Comparison of ENCODE assay signal across 24 cellular contexts in genomic region chr2:238155761-238156694, GRCh38. TPM values are rescaled to one million over a fixed set of nuclear protein-coding genes. Genes with fewer than 3 reads are reported as not detected.
DNase-seq lines count a peak whose midpoint lies in the region; ATAC-seq and TF ChIP-seq lines count a peak whose summit lies in the region.
"Had no signal": no experiment of that assay in that cellular context is flagged by ENCODE, and none has a peak within 500 bp of the region (broad histone marks: within the 10 kb centered on the region; RNA-seq: fewer than 3 reads in every experiment).

No MANE protein-coding gene starts in this region.

- H3K4me1 ChIP-seq in fibroblast of lung (ENCODE audit: control insufficient read depth, extremely low read depth, insufficient read depth, low read length) (peaks cover 27% of the 10 kb centered on the region), GM23338 (ENCODE audit: insufficient read depth) (peaks cover 13% of the 10 kb centered on the region), PC-9 (replicated peaks; ENCODE audit: insufficient read depth) (peaks cover 5% of the 10 kb centered on the region; the same call in 1 of the 2 replicates)

- CTCF ChIA-PET in AG04450 (lab: Charles Lee), result no interaction called here
- CTCF ChIA-PET in PC-9 (lab: Charles Lee), result no interaction called here

- POLR2A ChIA-PET in AG04450 (lab: Yijun Ruan, JAX), result interaction anchor here (0.9 kb wide), 1 partner anchor 14 kb away, joined by 4 read pairs; no protein-coding TSS in a partner anchor
- POLR2A ChIA-PET in PC-9 (lab: Charles Lee; ENCODE audit: unreplicated experiment), result no interaction called here

- H3K27me3 Mint-ChIP-seq in nephron progenitor cell (ENCODE audit: low read depth, poor library complexity) (peaks cover 38% of the 10 kb centered on the region), GM23338 (ENCODE audit: insufficient read depth, low read depth, poor library complexity) (peaks cover 36% of the 10 kb centered on the region)

- H3K4me3 ChIP-seq in AG04450 (ENCODE audit: low read depth, low read length) (no peak overlapping the region), fibroblast of lung (replicated peaks in 1 of 4; ENCODE audit: control extremely low read depth in 1 of 4, insufficient read depth in 1 of 4, low read depth in 3 of 4, low read length in 4 of 4) (no peak overlapping the region), GM23338 (no peak overlapping the region), PC-9 (no peak overlapping the region)

- 0 out of 2 replicates have a peak, but pooled peaks cover 8% of the 10 kb centered on the region for H3F3A ChIP-seq in GM23338 (replicated peaks; ENCODE audit: low read depth)
- H3F3A ChIP-seq in PC-9 (ENCODE audit: insufficient read depth, low read depth), result no peaks in the 10 kb centered on the region; the same call in 1 of the 2 replicates

- no peak overlapping the region for H3K4me2 ChIP-seq in fibroblast of lung (ENCODE audit: extremely low read depth, insufficient read depth, low read length)
- H3K4me2 ChIP-seq in GM23338, result no peak overlapping the region
- H3K4me2 ChIP-seq in PC-9, result no peak overlapping the region
- H3K4me2 ChIP-seq: KMS-11 had no signal

- no peak for TF ChIP-seq CTCF in AG04450 (IDR thresholded peaks at IDR 0.05; ENCODE audit: low read depth, low read length)
- TF ChIP-seq CTCF in fibroblast of lung (conservative IDR thresholded peaks at IDR 0.05 in 1 of 2, IDR thresholded peaks at IDR 0.05 in 1 of 2; ENCODE audit: low read depth in 1 of 2, low read length in 2 of 2), result no peak
- no peak for TF ChIP-seq CTCF in nephron progenitor cell (IDR thresholded peaks at IDR 0.05)
- no peak for TF ChIP-seq CTCF in GM23338 (conservative IDR thresholded peaks at IDR 0.05; ENCODE audit: low read depth in 2 of 2)
- TF ChIP-seq CTCF in PC-9 (conservative IDR thresholded peaks at IDR 0.05), result no peak

- H3K79me2 ChIP-seq in fibroblast of lung (ENCODE audit: control insufficient read depth, insufficient read depth, low read length), result no peaks in the 10 kb centered on the region
- no peaks in the 10 kb centered on the region for H3K79me2 ChIP-seq in GM23338 (replicated peaks; ENCODE audit: insufficient read depth)
- no peaks in the 10 kb centered on the region for H3K79me2 ChIP-seq in PC-9 (ENCODE audit: low read depth)

- no peak overlapping the region for H3K9ac ChIP-seq in fibroblast of lung (ENCODE audit: insufficient read depth, low read length)
- H3K9ac ChIP-seq: KMS-11 had no signal

- H3K36me3 ChIP-seq in fibroblast of lung (ENCODE audit: control insufficient read depth, insufficient read depth, low read length), result no peaks in the 10 kb centered on the region
- H3K36me3 ChIP-seq in GM23338 (ENCODE audit: insufficient read depth), result no peaks in the 10 kb centered on the region
- H3K36me3 ChIP-seq in PC-9 (ENCODE audit: low read depth), result no peaks in the 10 kb centered on the region

- intact Hi-C loops in PC-9 (cut with micrococcal nuclease; ENCODE audit: unreplicated experiment), result no loop called here

- H3K27me3 ChIP-seq in AG04450 (ENCODE audit: control insufficient read depth, insufficient read depth, low read length), result no peaks in the 10 kb centered on the region
- no peaks in the 10 kb centered on the region for H3K27me3 ChIP-seq in fibroblast of lung (ENCODE audit: control insufficient read depth, insufficient read depth, low read length)
- peaks cover 29% of the 10 kb centered on the region for H3K27me3 ChIP-seq in GM23338 (ENCODE audit: insufficient read depth)
- no peaks in the 10 kb centered on the region for H3K27me3 ChIP-seq in PC-9 (ENCODE audit: insufficient read depth, low read depth)

- H3K27ac Mint-ChIP-seq in nephron progenitor cell (peak overlapping the region; percentile 96), GM23338 (no peak overlapping the region)
- H3K27ac Mint-ChIP-seq: mesothelial cell of epicardium; stimulated activated memory B cell treated with anti-CD40 and anti-IgM and Interleukin-4, amounts not matched to agents 10 μg/mL and 1 μg/mL and 100 μg/mL, for 72 hours had no signal

- no peak for DNase-seq in AG04450 (ENCODE audit: low read depth, low spot score)
- peak; percentile 25 for DNase-seq in M059J (ENCODE audit: low read depth)
- peak in 1 of 2 donors; percentile 12 for DNase-seq in fibroblast of lung (ENCODE audit: low read depth in 2 of 2)
- DNase-seq in nephron progenitor cell, result no peak
- no peak for DNase-seq in GM23338 (ENCODE audit: low spot score)
- no peak for DNase-seq in PC-9
- DNase-seq in Kasumi-1 (lab: John Stamatoyannopoulos, UW), result no peak
- DNase-seq: activated CD4-positive, alpha-beta T cell treated with anti-CD3 and anti-CD28 coated beads, Interleukin-2, amount 50 U/mL, for 48 hours; activated naive CD4-positive, alpha-beta T cell treated with Interleukin-2 at 50 U/mL for 16 hours; activated T-cell treated with anti-CD3 and anti-CD28 coated beads, Interleukin-2, amount 50 U/mL, for 1 hour; DMS 273 treated with DMSO at 0.1 percent for 48 hours; effector memory CD8-positive, alpha-beta T cell; hippocampal formation; NCI-H1092; NCI-H2029; NCI-H446 treated with DMSO at 0.1 percent for 48 hours; T-helper 1 cell had no signal

- H3K4me3 Mint-ChIP-seq in nephron progenitor cell (no peak overlapping the region), GM23338 (no peak overlapping the region)
- H3K4me3 Mint-ChIP-seq: effector memory CD8-positive, alpha-beta T cell; mesothelial cell of epicardium; stimulated activated memory B cell treated with anti-CD40 and anti-IgM and Interleukin-4, amounts not matched to agents 10 μg/mL and 1 μg/mL and 100 μg/mL, for 72 hours had no signal

- no TSS peak for BruUV-seq in PC-9 (replicated peaks; lab: Mats Ljungman, UMichigan)

- H3K9me3 Mint-ChIP-seq in nephron progenitor cell, result peaks cover 9% of the 10 kb centered on the region
- H3K9me3 Mint-ChIP-seq in GM23338, result peaks cover 3% of the 10 kb centered on the region; the same call in 2 of the 3 replicates
- H3K9me3 Mint-ChIP-seq: effector memory CD8-positive, alpha-beta T cell had no signal

- H3K9me3 ChIP-seq in AG04450 (ENCODE audit: control insufficient read depth, insufficient read depth, low read length) (peaks cover 17% of the 10 kb centered on the region), fibroblast of lung (ENCODE audit: control insufficient read depth, insufficient read depth, low read depth, low read length) (no peaks in the 10 kb centered on the region), PC-9 (ENCODE audit: insufficient read depth, low read depth) (no peaks in the 10 kb centered on the region)

- H3K36me3 Mint-ChIP-seq in nephron progenitor cell (ENCODE audit: low read depth) (no peaks in the 10 kb centered on the region), GM23338 (ENCODE audit: low read depth) (no peaks in the 10 kb centered on the region)
- H3K36me3 Mint-ChIP-seq: mesothelial cell of epicardium; stimulated activated memory B cell treated with anti-CD40 and anti-IgM and Interleukin-4, amounts not matched to agents 10 μg/mL and 1 μg/mL and 100 μg/mL, for 72 hours had no signal

- H4K20me1 ChIP-seq in fibroblast of lung (ENCODE audit: control insufficient read depth, extremely low read depth, insufficient read depth, low read length), result no peaks in the 10 kb centered on the region
- no peaks in the 10 kb centered on the region for H4K20me1 ChIP-seq in GM23338 (replicated peaks; ENCODE audit: insufficient read depth)
- H4K20me1 ChIP-seq in PC-9 (ENCODE audit: insufficient read depth), result no peaks in the 10 kb centered on the region

- peak overlapping the region; percentile 65 for H3K27ac ChIP-seq in AG04450 (ENCODE audit: low read depth, low read length)
- peak overlapping the region; percentile 45 for H3K27ac ChIP-seq in fibroblast of lung (ENCODE audit: insufficient read depth, low read length)
- no peak overlapping the region for H3K27ac ChIP-seq in GM23338 (ENCODE audit: low read depth)
- no peak overlapping the region for H3K27ac ChIP-seq in PC-9
- H3K27ac ChIP-seq: KMS-11 had no signal

- H2AFZ ChIP-seq in fibroblast of lung (ENCODE audit: low read length) (no peak overlapping the region), GM23338 (no peak overlapping the region), PC-9 (no peak overlapping the region)

- H3K4me1 Mint-ChIP-seq in nephron progenitor cell (peaks cover 37% of the 10 kb centered on the region), GM23338 (peaks cover 18% of the 10 kb centered on the region)

- H3K9me2 ChIP-seq in GM23338 (ENCODE audit: insufficient read depth), result no peaks in the 10 kb centered on the region
- no peaks in the 10 kb centered on the region for H3K9me2 ChIP-seq in PC-9 (ENCODE audit: insufficient read depth)

- ATAC-seq in GM23338, result no peak
- no peak for ATAC-seq in HG03108 (IDR thresholded peaks at IDR 0.05; ENCODE audit: unreplicated experiment)
- ATAC-seq: effector memory CD8-positive, alpha-beta T cell; stimulated activated memory B cell treated with anti-CD40 and anti-IgM and Interleukin-4, amounts not matched to agents 10 μg/mL and 1 μg/mL and 100 μg/mL, for 72 hours had no signal

RNA-seq across cellular contexts. Expression of gene ERFE, which starts 2.7 kb away (rescaled TPM):
- polyA plus RNA-seq in AG04450 (2011; rRNA removed), result 2.4 and 2.9 TPM in 2 replicates
- polyA minus RNA-seq in AG04450 (2011; rRNA and poly(A)+ RNA removed), result 0.96 and 2.2 TPM in 2 replicates
- 1.6 and 5.2 TPM in 2 replicates for total RNA-seq in M059J (2014; rRNA removed; shearing (Covaris generic))
- 1.3 and 1.5 TPM in 2 replicates for total RNA-seq in fibroblast of lung
- polyA plus RNA-seq in fibroblast of lung, result 1.1 and 8.3 TPM in 2 replicates
- 2.0 and 12.6 TPM in 2 replicates for polyA plus RNA-seq in fibroblast of lung (2012)
- 7.5 TPM in 1 of 2 replicates, not detected in the other for polyA minus RNA-seq in fibroblast of lung (ENCODE audit: low replicate concordance)
- 2.5 and 3.3 TPM in 2 replicates for total RNA-seq in GM23338 (2014; rRNA removed; shearing (Covaris generic))
- 0.61 and 1.0 TPM in 2 replicates for polyA plus RNA-seq in GM23338 (2016; fragmentation: Nextera tagmentation; extraction: Ambion mirVana)
- 9.7 and 18.3 TPM in 2 replicates for total RNA-seq in PC-9 (2021)
- polyA plus RNA-seq: neural cell had no signal

RNA-seq across cellular contexts. Expression of gene KLHL30, which starts 17.6 kb away (rescaled TPM):
- not detected in 2 replicates for polyA plus RNA-seq in AG04450 (2011; rRNA removed)
- not detected in 2 replicates for polyA minus RNA-seq in AG04450 (2011; rRNA and poly(A)+ RNA removed)
- not detected in 2 replicates for total RNA-seq in M059J (2014; rRNA removed; shearing (Covaris generic))
- 0.26 and 1.2 TPM in 2 replicates for total RNA-seq in fibroblast of lung
- 0.02 and 1.6 TPM in 2 replicates for polyA plus RNA-seq in fibroblast of lung
- 0.09 and 3.8 TPM in 2 replicates for polyA plus RNA-seq in fibroblast of lung (2012)
- polyA minus RNA-seq in fibroblast of lung (ENCODE audit: low replicate concordance), result 1.4 TPM in 1 of 2 replicates, not detected in the other
- 0.07 TPM in 1 of 2 replicates, not detected in the other for total RNA-seq in GM23338 (2014; rRNA removed; shearing (Covaris generic))
- not detected in 2 replicates for polyA plus RNA-seq in GM23338 (2016; fragmentation: Nextera tagmentation; extraction: Ambion mirVana)
- total RNA-seq in PC-9 (2021), result 0.80 and 1.2 TPM in 2 replicates
- total RNA-seq: cerebellum had no signal
- polyA plus RNA-seq: keratinocyte, neural cell had no signal

RNA-seq across cellular contexts. Expression of gene ILKAP, which starts 47.5 kb away (rescaled TPM):
- polyA plus RNA-seq in AG04450 (2011; rRNA removed), result 29.4 and 34.9 TPM in 2 replicates
- polyA minus RNA-seq in AG04450 (2011; rRNA and poly(A)+ RNA removed), result 21.9 and 23.3 TPM in 2 replicates
- total RNA-seq in M059J (2014; rRNA removed; shearing (Covaris generic)), result 8.8 and 19.5 TPM in 2 replicates
- 24.9 and 27.9 TPM in 2 replicates for total RNA-seq in fibroblast of lung
- 31.3 and 34.6 TPM in 2 replicates for polyA plus RNA-seq in fibroblast of lung
- polyA plus RNA-seq in fibroblast of lung (2012), result 22.2 and 32.0 TPM in 2 replicates
- polyA minus RNA-seq in fibroblast of lung (ENCODE audit: low replicate concordance), result 2.5 and 15.7 TPM in 2 replicates
- 17.0 and 29.7 TPM in 2 replicates for total RNA-seq in GM23338 (2014; rRNA removed; shearing (Covaris generic))
- 35.9 and 36.3 TPM in 2 replicates for polyA plus RNA-seq in GM23338 (2016; fragmentation: Nextera tagmentation; extraction: Ambion mirVana)
- 55.6 and 65.2 TPM in 2 replicates for total RNA-seq in PC-9 (2021)

RNA-seq across cellular contexts. Expression of gene ESPNL, which starts 55.9 kb away (rescaled TPM):
- polyA plus RNA-seq in AG04450 (2011; rRNA removed) (1.0 TPM in 2 replicates), fibroblast of lung (0.36 and 0.79 TPM in 2 replicates), GM23338 (2016; fragmentation: Nextera tagmentation; extraction: Ambion mirVana) (0.44 and 0.71 TPM in 2 replicates)
- 0.69 and 0.70 TPM in 2 replicates for polyA minus RNA-seq in AG04450 (2011; rRNA and poly(A)+ RNA removed)
- not detected in 2 replicates for total RNA-seq in M059J (2014; rRNA removed; shearing (Covaris generic))
- total RNA-seq in fibroblast of lung (1.3 and 2.8 TPM in 2 replicates), PC-9 (2021) (1.1 and 2.2 TPM in 2 replicates)
- polyA plus RNA-seq in fibroblast of lung (2012), result 0.78 and 1.7 TPM in 2 replicates
- 0.59 and 2.7 TPM in 2 replicates for polyA minus RNA-seq in fibroblast of lung (ENCODE audit: low replicate concordance)
- 3.1 and 4.3 TPM in 2 replicates for total RNA-seq in GM23338 (2014; rRNA removed; shearing (Covaris generic))

Comparison
In these comparisons a context has a peak if more than half of its experiments do, and no peak if none do; other contexts are left out.
1. H3K27ac ChIP-seq: peak in AG04450 (single experiment) and fibroblast of lung (single experiment); none in GM23338 (single experiment) and PC-9 (single experiment).